8 cellular contexts compared by ENCODE assay signal in genomic region chr16:29900888-29901606, GRCh38. TPM values are rescaled to one million over a fixed set of nuclear protein-coding genes. Genes with fewer than 3 reads are reported as not detected.
A peak's percentile ranks its signal among the peaks of the same experiment; 100 is the strongest.
DNase-seq lines count a peak whose midpoint lies in the region; ATAC-seq and TF ChIP-seq lines count a peak whose summit lies in the region.

No MANE protein-coding gene starts in this region.

- H3K4me1 Mint-ChIP-seq in activated naive CD4-positive, alpha-beta T cell treated with anti-CD3 and anti-CD28 coated beads, Interleukin-2, amount 10 ng/mL, durations not matched to agents 7 days and 5 days = peaks cover 13% of the 10 kb centered on the region
- H3K4me1 Mint-ChIP-seq in activated naive CD8-positive, alpha-beta T cell treated with anti-CD3 and anti-CD28 coated beads, Interleukin-2, amount 10 ng/mL, durations not matched to agents 7 days and 5 days = peaks cover 11% of the 10 kb centered on the region
- peaks cover 0 to 14% of the 10 kb centered on the region in 2 donors for H3K4me1 Mint-ChIP-seq in immature natural killer cell

- 22 to 60% methylated on average over 5 to 31 of the region's 31 CpGs for WGBS in transverse colon (ENCODE audit: low coverage in 1 of 2), 2 donors

- no peak for TF ChIP-seq CTCF in transverse colon (IDR thresholded peaks at IDR 0.05)

- H3K27ac Mint-ChIP-seq in activated naive CD4-positive, alpha-beta T cell treated with anti-CD3 and anti-CD28 coated beads, Interleukin-2, amount 10 ng/mL, durations not matched to agents 7 days and 5 days = peak overlapping the region; percentile 64
- H3K27ac Mint-ChIP-seq in activated naive CD8-positive, alpha-beta T cell treated with anti-CD3 and anti-CD28 coated beads, Interleukin-2, amount 10 ng/mL, durations not matched to agents 7 days and 5 days = no peak overlapping the region
- no peak overlapping the region for H3K27ac Mint-ChIP-seq in immature natural killer cell

- no peak for TF ChIP-seq EP300 in transverse colon (IDR thresholded peaks at IDR 0.05; ENCODE audit: low read depth)

- peaks cover 2 to 22% (median 15%) of the 10 kb centered on the region in 4 donors for H3K4me1 ChIP-seq in transverse colon

- H3K36me3 Mint-ChIP-seq in activated naive CD4-positive, alpha-beta T cell treated with anti-CD3 and anti-CD28 coated beads, Interleukin-2, amount 10 ng/mL, durations not matched to agents 7 days and 5 days = no peaks in the 10 kb centered on the region
- H3K36me3 Mint-ChIP-seq in activated naive CD8-positive, alpha-beta T cell treated with anti-CD3 and anti-CD28 coated beads, Interleukin-2, amount 10 ng/mL, durations not matched to agents 7 days and 5 days = no peaks in the 10 kb centered on the region
- H3K36me3 Mint-ChIP-seq in immature natural killer cell = no peaks in the 10 kb centered on the region

- CTCF ChIA-PET in activated naive CD4-positive, alpha-beta T cell treated with anti-CD3 and anti-CD28 coated beads, Interleukin-2, amount 10 ng/mL, durations not matched to agents 7 days and 5 days (lab: Charles Lee) = interaction anchor here (1.0 kb wide), 1 partner anchor 61 kb away, joined by 3 read pairs; the partner anchor contains the start of gene TMEM219

- H3K27me3 Mint-ChIP-seq in activated naive CD4-positive, alpha-beta T cell treated with anti-CD3 and anti-CD28 coated beads, Interleukin-2, amount 10 ng/mL, durations not matched to agents 7 days and 5 days = peaks cover 55% of the 10 kb centered on the region
- H3K27me3 Mint-ChIP-seq in activated naive CD8-positive, alpha-beta T cell treated with anti-CD3 and anti-CD28 coated beads, Interleukin-2, amount 10 ng/mL, durations not matched to agents 7 days and 5 days = peaks cover 29% of the 10 kb centered on the region
- peaks cover 5 to 23% (median 14%) of the 10 kb centered on the region in 3 donors for H3K27me3 Mint-ChIP-seq in immature natural killer cell (ENCODE audit: low read depth in 3 of 3)

- in situ Hi-C loops in transverse colon (cut with MboI; ENCODE audit: low pct_ligation_motif_present in 1 of 4, low pct_unique_long_range_greater_than_20kb in 1 of 4, low sequenced_read_pairs in 3 of 4) = no loop called here

- H3K4me3 ChIP-seq in transverse colon = peak overlapping the region in 3 of 4 donors; percentile 30 to 74 (median 63)

- peak overlapping the region; percentile 67 for H3K4me3 Mint-ChIP-seq in activated naive CD4-positive, alpha-beta T cell treated with anti-CD3 and anti-CD28 coated beads, Interleukin-2, amount 10 ng/mL, durations not matched to agents 7 days and 5 days
- peak overlapping the region; percentile 67 for H3K4me3 Mint-ChIP-seq in activated naive CD8-positive, alpha-beta T cell treated with anti-CD3 and anti-CD28 coated beads, Interleukin-2, amount 10 ng/mL, durations not matched to agents 7 days and 5 days
- H3K4me3 Mint-ChIP-seq in immature natural killer cell = peak overlapping the region; percentile 49 to 65 (median 60)

- H3K27me3 ChIP-seq in transverse colon = peaks cover 31% of the 10 kb centered on the region

- no peak for DNase-seq in activated naive CD4-positive, alpha-beta T cell treated with anti-CD3 and anti-CD28 coated beads, Interleukin-2, amount 10 ng/mL, durations not matched to agents 7 days and 5 days
- DNase-seq in activated naive CD4-positive, alpha-beta T cell (lab: John Stamatoyannopoulos, UW) = no peak
- no peak for DNase-seq in activated naive CD8-positive, alpha-beta T cell treated with anti-CD3 and anti-CD28 coated beads, Interleukin-2, amount 10 ng/mL, durations not matched to agents 7 days and 5 days
- DNase-seq in immature natural killer cell (no peak), transverse colon (no peak), middle frontal gyrus (ENCODE audit: extremely low spot score, low spot score) (no peak), AG20443 (ENCODE audit: low spot score) (no peak), head of caudate nucleus (no peak)

- no peaks in the 10 kb centered on the region for H3K9me3 ChIP-seq in transverse colon

- intact Hi-C loops in transverse colon (cut with DNase I; ENCODE audit: low total_unique reads) (no loop called here), head of caudate nucleus (cut with DNase I) (no loop called here)

- POLR2A ChIA-PET in activated naive CD8-positive, alpha-beta T cell treated with anti-CD3 and anti-CD28 coated beads, Interleukin-2, amount 10 ng/mL, durations not matched to agents 7 days and 5 days (lab: Charles Lee) = interaction anchor here (0.6 to 3.4 kb wide), 4 partner anchors 8 to 958 kb away, joined by 3 to 17 read pairs (median 4); partner anchors contain the start of gene KCTD13

- H3K36me3 ChIP-seq in transverse colon = no peaks in the 10 kb centered on the region

- H3K27ac ChIP-seq in transverse colon = no peak overlapping the region

- H3K9me3 Mint-ChIP-seq in activated naive CD4-positive, alpha-beta T cell treated with anti-CD3 and anti-CD28 coated beads, Interleukin-2, amount 10 ng/mL, durations not matched to agents 7 days and 5 days = no peaks in the 10 kb centered on the region
- H3K9me3 Mint-ChIP-seq in activated naive CD8-positive, alpha-beta T cell treated with anti-CD3 and anti-CD28 coated beads, Interleukin-2, amount 10 ng/mL, durations not matched to agents 7 days and 5 days = no peaks in the 10 kb centered on the region
- no peaks in the 10 kb centered on the region for H3K9me3 Mint-ChIP-seq in immature natural killer cell

- ATAC-seq in activated naive CD8-positive, alpha-beta T cell treated with anti-CD3 and anti-CD28 coated beads, Interleukin-2, amount 10 ng/mL, durations not matched to agents 7 days and 5 days (ENCODE audit: low read depth) = no peak

- no peak for TF ChIP-seq POLR2A in transverse colon (IDR thresholded peaks at IDR 0.05)

RNA-seq across cellular contexts. Expression of gene ASPHD1, which starts 0.8 kb away (rescaled TPM):
- under 1 TPM in 1 of 2 experiments, not detected in 1; 0.42 TPM for total RNA-seq in activated naive CD8-positive, alpha-beta T cell treated with anti-CD3 and anti-CD28 coated beads, Interleukin-2, amount 10 ng/mL, durations not matched to agents 7 days and 5 days
- polyA plus RNA-seq in immature natural killer cell = not detected
- total RNA-seq in transverse colon = 1 to 10 TPM in 2 of 4 donors, under 1 TPM in 1, not detected in 1; 0.40 to 1.2 (median 1.1) TPM

RNA-seq across cellular contexts. Expression of gene SEZ6L2, which starts 1.7 kb away (rescaled TPM):
- not detected for total RNA-seq in activated naive CD8-positive, alpha-beta T cell treated with anti-CD3 and anti-CD28 coated beads, Interleukin-2, amount 10 ng/mL, durations not matched to agents 7 days and 5 days
- not detected for polyA plus RNA-seq in immature natural killer cell
- 1 to 10 TPM; 2.0 to 9.7 (median 6.3) TPM for total RNA-seq in transverse colon

RNA-seq across cellular contexts. Expression of gene KCTD13, which starts 25.0 kb away (rescaled TPM):
- total RNA-seq in activated naive CD8-positive, alpha-beta T cell treated with anti-CD3 and anti-CD28 coated beads, Interleukin-2, amount 10 ng/mL, durations not matched to agents 7 days and 5 days = 10 to 100 TPM; 49.7 to 50.0 TPM
- 10 to 100 TPM in 1 of 3 donors, 1 to 10 TPM in 2; 3.5 to 13.8 (median 9.2) TPM for polyA plus RNA-seq in immature natural killer cell
- 100 to 1,000 TPM in 1 of 4 donors, 10 to 100 TPM in 3; 40.3 to 110 (median 57.4) TPM for total RNA-seq in transverse colon

RNA-seq across cellular contexts. Expression of gene CDIPT, which starts 38.0 kb away (rescaled TPM):
- 10 to 100 TPM; 65.0 to 74.7 TPM for total RNA-seq in activated naive CD8-positive, alpha-beta T cell treated with anti-CD3 and anti-CD28 coated beads, Interleukin-2, amount 10 ng/mL, durations not matched to agents 7 days and 5 days
- polyA plus RNA-seq in immature natural killer cell = 100 to 1,000 TPM in 2 of 3 donors, 10 to 100 TPM in 1; 77.6 to 115 (median 110) TPM
- 100 to 1,000 TPM in 1 of 4 donors, 10 to 100 TPM in 3; 58.5 to 139 (median 94.5) TPM for total RNA-seq in transverse colon
